Comparison of ENCODE assay signal across 8 cellular contexts in genomic region chr19:20776083-20777076, GRCh38. TPM values are rescaled to one million over a fixed set of nuclear protein-coding genes. Genes with fewer than 3 reads are reported as not detected.
DNase-seq lines count a peak whose midpoint lies in the region; ATAC-seq, FAIRE-seq and TF ChIP-seq lines count a peak whose summit lies in the region.

Gene ZNF66 (plus strand): TSS chr19:20776304. CDS start chr19:20776448, 144 bp downstream.

- no peaks in the 10 kb centered on the region for H3K9me3 Mint-ChIP-seq in activated T-helper 17 cell treated with anti-CD3 and anti-CD28 coated beads, Interleukin-2, amount 50 U/mL, for 72 hours
- no peaks in the 10 kb centered on the region for H3K9me3 Mint-ChIP-seq in natural killer cell treated with Interleukin-12 subunit alpha and Interleukin-12 subunit beta and Interleukin-15 and Interleukin-18, amount 100 ng/mL, for 72 hours

- H3K9ac ChIP-seq in HUES6 (ENCODE audit: low read length): peak within 1 kb of the TSS; percentile 86

- H3K4me1 Mint-ChIP-seq in activated T-helper 17 cell treated with anti-CD3 and anti-CD28 coated beads, Interleukin-2, amount 50 U/mL, for 72 hours: peaks cover 4% of the 10 kb centered on the region
- H3K4me1 Mint-ChIP-seq in natural killer cell treated with Interleukin-12 subunit alpha and Interleukin-12 subunit beta and Interleukin-15 and Interleukin-18, amount 100 ng/mL, for 72 hours (ENCODE audit: low read depth in 2 of 2): peaks cover 5 to 10% of the 10 kb centered on the region in 2 donors

- no peaks in the 10 kb centered on the region for H3K4me1 ChIP-seq in HUES6 (ENCODE audit: control insufficient read depth, insufficient read depth, low read length)

- peaks cover 5% of the 10 kb centered on the region; the same call in 1 of the 2 replicates for H3K9me3 ChIP-seq in HUES6 (ENCODE audit: control insufficient read depth, insufficient read depth, low read depth, low read length)

- 0 out of 2 replicates have a peak, but pooled peaks cover 4% of the 10 kb centered on the region for H3K36me3 ChIP-seq in HUES6 (ENCODE audit: control insufficient read depth, insufficient read depth, low read length)

- H3K27me3 Mint-ChIP-seq in activated T-helper 17 cell treated with anti-CD3 and anti-CD28 coated beads, Interleukin-2, amount 50 U/mL, for 72 hours: no peaks in the 10 kb centered on the region
- no peaks in the 10 kb centered on the region for H3K27me3 Mint-ChIP-seq in natural killer cell treated with Interleukin-12 subunit alpha and Interleukin-12 subunit beta and Interleukin-15 and Interleukin-18, amount 100 ng/mL, for 72 hours

- H3K27me3 ChIP-seq in HUES6 (ENCODE audit: control insufficient read depth, insufficient read depth, low read length): no peaks in the 10 kb centered on the region

- H3K4me3 Mint-ChIP-seq in activated T-helper 17 cell treated with anti-CD3 and anti-CD28 coated beads, Interleukin-2, amount 50 U/mL, for 72 hours: peak within 1 kb of the TSS; percentile 99
- peak within 1 kb of the TSS; percentile 99 for H3K4me3 Mint-ChIP-seq in natural killer cell treated with Interleukin-12 subunit alpha and Interleukin-12 subunit beta and Interleukin-15 and Interleukin-18, amount 100 ng/mL, for 72 hours

- peaks cover 35% of the 10 kb centered on the region for H3K36me3 Mint-ChIP-seq in activated T-helper 17 cell treated with anti-CD3 and anti-CD28 coated beads, Interleukin-2, amount 50 U/mL, for 72 hours (ENCODE audit: low read depth)
- peaks cover 20% of the 10 kb centered on the region for H3K36me3 Mint-ChIP-seq in natural killer cell treated with Interleukin-12 subunit alpha and Interleukin-12 subunit beta and Interleukin-15 and Interleukin-18, amount 100 ng/mL, for 72 hours

- DNase-seq in D721Med (ENCODE audit: insufficient read length, low spot score) (peak; percentile 62), RCC 7860 (ENCODE audit: low spot score) (peak; percentile 90), fibroblast of pulmonary artery (ENCODE audit: low read depth) (peak; percentile 97)
- DNase-seq in natural killer cell treated with Interleukin-12 subunit alpha and Interleukin-12 subunit beta and Interleukin-15 and Interleukin-18, amount 100 ng/mL, for 72 hours (ENCODE audit: low spot score): peak; percentile 94
- DNase-seq in stimulated activated naive CD4-positive, alpha-beta T cell treated with Interleukin-2 at 50 U/mL for 16 hours (lab: John Stamatoyannopoulos, UW): peak; percentile 92

- ATAC-seq in GM21390 (IDR thresholded peaks at IDR 0.05; ENCODE audit: unreplicated experiment): peak; percentile 98
- ATAC-seq in activated T-helper 17 cell treated with anti-CD3 and anti-CD28 coated beads, Interleukin-2, amount 50 U/mL, for 72 hours (replicated peaks): peak; percentile 99
- peak; percentile 99 for ATAC-seq in natural killer cell treated with Interleukin-12 subunit alpha and Interleukin-12 subunit beta and Interleukin-15 and Interleukin-18, amount 100 ng/mL, for 72 hours

- peak within 1 kb of the TSS; percentile 96 for H3K27ac Mint-ChIP-seq in activated T-helper 17 cell treated with anti-CD3 and anti-CD28 coated beads, Interleukin-2, amount 50 U/mL, for 72 hours
- H3K27ac Mint-ChIP-seq in natural killer cell treated with Interleukin-12 subunit alpha and Interleukin-12 subunit beta and Interleukin-15 and Interleukin-18, amount 100 ng/mL, for 72 hours: peak within 1 kb of the TSS; percentile 81 to 95

- H3K4me3 ChIP-seq in HUES6 (ENCODE audit: low read depth, low read length) (peak within 1 kb of the TSS; percentile 74), fibroblast of pulmonary artery (replicated peaks; ENCODE audit: low read depth, low read length) (peak within 1 kb of the TSS; percentile 89)

- TF ChIP-seq CTCF in D721Med (IDR thresholded peaks at IDR 0.05; ENCODE audit: insufficient read depth, missing control alignments) (no peak), fibroblast of pulmonary artery (IDR thresholded peaks at IDR 0.05; ENCODE audit: low read length, missing control alignments) (no peak)

- FAIRE-seq in D721Med (lab: Jason Lieb, UNC): peak; percentile 63
- FAIRE-seq in RCC 7860 (lab: Jason Lieb, UNC): peak; percentile 89

- peak within 1 kb of the TSS; percentile 29; the same call in 1 of the 2 replicates for H3K27ac ChIP-seq in HUES6 (ENCODE audit: low read depth, low read length)

RNA-seq across cellular contexts. Expression of gene ZNF66, which starts in this region (rescaled TPM):
- 10 to 100 TPM; 11.1 to 11.3 TPM for total RNA-seq in activated T-helper 17 cell treated with anti-CD3 and anti-CD28 coated beads, Interleukin-2, amount 50 U/mL, for 72 hours
- total RNA-seq in natural killer cell treated with Interleukin-12 subunit alpha and Interleukin-12 subunit beta and Interleukin-15 and Interleukin-18, amount 100 ng/mL, for 72 hours: 10 to 100 TPM; 13.4 to 18.0 TPM

Comparison
In these comparisons a context has a peak if more than half of its experiments do, and no peak if none do; other contexts are left out.
1. Peak in every context shown above with its lines: DNase-seq, ATAC-seq, H3K4me3 ChIP-seq and H3K27ac ChIP-seq.